In the genomic region with DNA sequence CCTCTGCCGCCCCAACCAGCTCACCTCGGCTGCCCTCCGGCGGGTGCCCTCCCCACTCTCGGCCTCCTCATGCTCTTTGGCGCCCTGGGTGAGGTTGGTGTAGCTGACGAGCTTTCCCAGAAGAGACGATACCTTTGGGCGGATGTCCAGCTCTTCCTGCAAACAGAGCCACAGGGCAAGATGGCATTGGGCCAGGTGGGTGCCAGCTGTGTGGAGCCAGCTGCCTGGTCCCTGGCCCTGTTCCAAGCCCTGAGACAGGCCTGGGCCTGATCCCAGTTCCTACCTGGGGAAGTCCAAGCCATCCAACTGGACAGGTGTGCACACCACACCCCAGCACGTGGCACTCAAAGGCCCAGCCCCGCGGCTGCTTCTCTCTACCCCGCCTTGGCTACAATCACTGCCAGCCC, we compare ENCODE assay signal across 3 cellular contexts.
TF ChIP-seq lines count a peak whose summit lies in the region.

No MANE protein-coding gene starts in this region.

TF ChIP-seq in SK-N-SH, 30 proteins besides CTCF, POLR2A, EP300 and RAD21:
- no peak for TF ChIP-seq TEAD4 (IDR thresholded peaks at IDR 0.05; ENCODE audit: borderline replicate concordance, insufficient read depth)
- no peak for TF ChIP-seq FOXJ3 (CRISPR knock-in tag; IDR thresholded peaks at IDR 0.05)
- TF ChIP-seq, protein P1, sequence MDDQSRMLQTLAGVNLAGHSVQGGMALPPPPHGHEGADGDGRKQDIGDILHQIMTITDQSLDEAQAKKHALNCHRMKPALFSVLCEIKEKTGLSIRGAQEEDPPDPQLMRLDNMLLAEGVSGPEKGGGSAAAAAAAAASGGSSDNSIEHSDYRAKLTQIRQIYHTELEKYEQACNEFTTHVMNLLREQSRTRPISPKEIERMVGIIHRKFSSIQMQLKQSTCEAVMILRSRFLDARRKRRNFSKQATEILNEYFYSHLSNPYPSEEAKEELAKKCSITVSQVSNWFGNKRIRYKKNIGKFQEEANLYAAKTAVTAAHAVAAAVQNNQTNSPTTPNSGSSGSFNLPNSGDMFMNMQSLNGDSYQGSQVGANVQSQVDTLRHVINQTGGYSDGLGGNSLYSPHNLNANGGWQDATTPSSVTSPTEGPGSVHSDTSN (IDR thresholded peaks at IDR 0.05) = no peak
- no peak for TF ChIP-seq MEF2A (IDR thresholded peaks at IDR 0.05; ENCODE audit: borderline replicate concordance, low read depth)
- TF ChIP-seq, protein P2, sequence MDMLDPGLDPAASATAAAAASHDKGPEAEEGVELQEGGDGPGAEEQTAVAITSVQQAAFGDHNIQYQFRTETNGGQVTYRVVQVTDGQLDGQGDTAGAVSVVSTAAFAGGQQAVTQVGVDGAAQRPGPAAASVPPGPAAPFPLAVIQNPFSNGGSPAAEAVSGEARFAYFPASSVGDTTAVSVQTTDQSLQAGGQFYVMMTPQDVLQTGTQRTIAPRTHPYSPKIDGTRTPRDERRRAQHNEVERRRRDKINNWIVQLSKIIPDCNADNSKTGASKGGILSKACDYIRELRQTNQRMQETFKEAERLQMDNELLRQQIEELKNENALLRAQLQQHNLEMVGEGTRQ (IDR thresholded peaks at IDR 0.05; ENCODE audit: borderline replicate concordance, low read depth, low read length) = no peak
- no peak for TF ChIP-seq NFIC (IDR thresholded peaks at IDR 0.05; ENCODE audit: borderline replicate concordance)
- TF ChIP-seq CHD2 (IDR thresholded peaks at IDR 0.05; ENCODE audit: low read length, partially characterized antibody) = peak; percentile 36
- no peak for TF ChIP-seq ELF1 (IDR thresholded peaks at IDR 0.05)
- no peak for TF ChIP-seq RXRA (IDR thresholded peaks at IDR 0.05; ENCODE audit: borderline replicate concordance, low read depth)
TF ChIP-seq in SK-N-SH: peak in this region for 1.

TF ChIP-seq in SK-N-SH treated with all-trans-retinoic acid at 6 μM for 48 hours, 23 proteins besides CTCF, POLR2A, EP300 and RAD21:
- TF ChIP-seq ARNTL (CRISPR knock-in tag; IDR thresholded peaks at IDR 0.05; ENCODE audit: borderline replicate concordance, low read depth) (no peak), ISL1 (CRISPR knock-in tag; IDR thresholded peaks at IDR 0.05) (no peak)

TF ChIP-seq in liver, 16 proteins besides CTCF, POLR2A, EP300 and RAD21 (continued from another document):
- TF ChIP-seq FOXA2 (IDR thresholded peaks at IDR 0.05) = peak; percentile 18
- no peak for TF ChIP-seq HNF4G (IDR thresholded peaks at IDR 0.05)
- TF ChIP-seq, protein P3, sequence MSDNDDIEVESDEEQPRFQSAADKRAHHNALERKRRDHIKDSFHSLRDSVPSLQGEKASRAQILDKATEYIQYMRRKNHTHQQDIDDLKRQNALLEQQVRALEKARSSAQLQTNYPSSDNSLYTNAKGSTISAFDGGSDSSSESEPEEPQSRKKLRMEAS (IDR thresholded peaks at IDR 0.05) = peak; percentile 91
- TF ChIP-seq, protein P4, sequence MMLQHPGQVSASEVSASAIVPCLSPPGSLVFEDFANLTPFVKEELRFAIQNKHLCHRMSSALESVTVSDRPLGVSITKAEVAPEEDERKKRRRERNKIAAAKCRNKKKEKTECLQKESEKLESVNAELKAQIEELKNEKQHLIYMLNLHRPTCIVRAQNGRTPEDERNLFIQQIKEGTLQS (IDR thresholded peaks at IDR 0.05) = no peak
- no peak for TF ChIP-seq EGR1 (IDR thresholded peaks at IDR 0.05; ENCODE audit: low read depth in 2 of 2)
- TF ChIP-seq HNF4A (conservative IDR thresholded peaks at IDR 0.05) = peak; percentile 33 to 77
- TF ChIP-seq YY1 (IDR thresholded peaks at IDR 0.05) = peak; percentile 26
- TF ChIP-seq JUND (IDR thresholded peaks at IDR 0.05) = peak in 1 of 2 donors; percentile 53
- no peak for TF ChIP-seq FOXA1 (IDR thresholded peaks at IDR 0.05)
- TF ChIP-seq NR2F2 (IDR thresholded peaks at IDR 0.05) = no peak
- peak; percentile 79 for TF ChIP-seq SP1 (IDR thresholded peaks at IDR 0.05)
- TF ChIP-seq, protein P5, sequence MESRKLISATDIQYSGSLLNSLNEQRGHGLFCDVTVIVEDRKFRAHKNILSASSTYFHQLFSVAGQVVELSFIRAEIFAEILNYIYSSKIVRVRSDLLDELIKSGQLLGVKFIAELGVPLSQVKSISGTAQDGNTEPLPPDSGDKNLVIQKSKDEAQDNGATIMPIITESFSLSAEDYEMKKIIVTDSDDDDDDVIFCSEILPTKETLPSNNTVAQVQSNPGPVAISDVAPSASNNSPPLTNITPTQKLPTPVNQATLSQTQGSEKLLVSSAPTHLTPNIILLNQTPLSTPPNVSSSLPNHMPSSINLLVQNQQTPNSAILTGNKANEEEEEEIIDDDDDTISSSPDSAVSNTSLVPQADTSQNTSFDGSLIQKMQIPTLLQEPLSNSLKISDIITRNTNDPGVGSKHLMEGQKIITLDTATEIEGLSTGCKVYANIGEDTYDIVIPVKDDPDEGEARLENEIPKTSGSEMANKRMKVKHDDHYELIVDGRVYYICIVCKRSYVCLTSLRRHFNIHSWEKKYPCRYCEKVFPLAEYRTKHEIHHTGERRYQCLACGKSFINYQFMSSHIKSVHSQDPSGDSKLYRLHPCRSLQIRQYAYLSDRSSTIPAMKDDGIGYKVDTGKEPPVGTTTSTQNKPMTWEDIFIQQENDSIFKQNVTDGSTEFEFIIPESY (IDR thresholded peaks at IDR 0.05) = no peak
- peak; percentile 95 to 97 for TF ChIP-seq RXRA (IDR thresholded peaks at IDR 0.05)
- TF ChIP-seq, protein P6, sequence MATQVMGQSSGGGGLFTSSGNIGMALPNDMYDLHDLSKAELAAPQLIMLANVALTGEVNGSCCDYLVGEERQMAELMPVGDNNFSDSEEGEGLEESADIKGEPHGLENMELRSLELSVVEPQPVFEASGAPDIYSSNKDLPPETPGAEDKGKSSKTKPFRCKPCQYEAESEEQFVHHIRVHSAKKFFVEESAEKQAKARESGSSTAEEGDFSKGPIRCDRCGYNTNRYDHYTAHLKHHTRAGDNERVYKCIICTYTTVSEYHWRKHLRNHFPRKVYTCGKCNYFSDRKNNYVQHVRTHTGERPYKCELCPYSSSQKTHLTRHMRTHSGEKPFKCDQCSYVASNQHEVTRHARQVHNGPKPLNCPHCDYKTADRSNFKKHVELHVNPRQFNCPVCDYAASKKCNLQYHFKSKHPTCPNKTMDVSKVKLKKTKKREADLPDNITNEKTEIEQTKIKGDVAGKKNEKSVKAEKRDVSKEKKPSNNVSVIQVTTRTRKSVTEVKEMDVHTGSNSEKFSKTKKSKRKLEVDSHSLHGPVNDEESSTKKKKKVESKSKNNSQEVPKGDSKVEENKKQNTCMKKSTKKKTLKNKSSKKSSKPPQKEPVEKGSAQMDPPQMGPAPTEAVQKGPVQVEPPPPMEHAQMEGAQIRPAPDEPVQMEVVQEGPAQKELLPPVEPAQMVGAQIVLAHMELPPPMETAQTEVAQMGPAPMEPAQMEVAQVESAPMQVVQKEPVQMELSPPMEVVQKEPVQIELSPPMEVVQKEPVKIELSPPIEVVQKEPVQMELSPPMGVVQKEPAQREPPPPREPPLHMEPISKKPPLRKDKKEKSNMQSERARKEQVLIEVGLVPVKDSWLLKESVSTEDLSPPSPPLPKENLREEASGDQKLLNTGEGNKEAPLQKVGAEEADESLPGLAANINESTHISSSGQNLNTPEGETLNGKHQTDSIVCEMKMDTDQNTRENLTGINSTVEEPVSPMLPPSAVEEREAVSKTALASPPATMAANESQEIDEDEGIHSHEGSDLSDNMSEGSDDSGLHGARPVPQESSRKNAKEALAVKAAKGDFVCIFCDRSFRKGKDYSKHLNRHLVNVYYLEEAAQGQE (IDR thresholded peaks at IDR 0.05) = peak; percentile 32
- TF ChIP-seq GABPA (IDR thresholded peaks at IDR 0.05 in 1 of 2, conservative IDR thresholded peaks at IDR 0.05 in 1 of 2) = peak in 1 of 2 donors; percentile 52
